In the genomic region with DNA sequence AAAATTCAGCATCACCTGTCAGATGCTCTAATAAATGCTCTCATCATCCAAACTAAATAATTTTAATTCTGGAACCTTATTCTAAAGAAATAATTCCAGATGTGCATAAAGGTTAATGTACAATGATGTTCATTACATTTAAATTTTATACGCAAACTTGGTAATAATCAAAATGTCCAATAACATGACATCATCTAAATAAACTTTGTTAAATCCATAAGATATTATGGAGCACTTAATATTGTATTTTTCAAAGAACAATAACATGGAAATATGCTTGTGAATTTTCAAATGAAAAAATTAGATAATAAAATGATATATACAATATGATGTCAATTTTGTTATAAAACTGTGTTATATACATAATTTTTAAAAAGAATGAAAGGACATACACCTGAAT, we compare ENCODE assay signal across 19 cellular contexts.
"Had no signal": no experiment of that assay in that cellular context is flagged by ENCODE, and none has a peak within 500 bp of the region (broad histone marks: within the 10 kb centered on the region; RNA-seq: fewer than 3 reads in every experiment).

No MANE protein-coding gene starts in this region.

- H3K27me3 ChIP-seq: esophagus squamous epithelium, right atrium auricular region had no signal

- H3K4me3 ChIP-seq: esophagus squamous epithelium, lung, right atrium auricular region, smooth muscle cell had no signal

- H3K9ac ChIP-seq: parathyroid adenoma had no signal

- H3K9me3 ChIP-seq: esophagus squamous epithelium had no signal

- FAIRE-seq: urothelium cell line had no signal

- H3K4me3 Mint-ChIP-seq: dendritic cell treated with granulocyte-macrophage colony-stimulating factor and Interleukin-4, amounts not matched to agents 40 ng/mL and 50 ng/mL, for 4 days; effector memory CD8-positive, alpha-beta T cell; immature natural killer cell; naive B cell; nephron; type B pancreatic cell had no signal

- H2AFZ ChIP-seq: parathyroid adenoma had no signal

- H3K27ac Mint-ChIP-seq: dendritic cell treated with granulocyte-macrophage colony-stimulating factor and Interleukin-4, amounts not matched to agents 40 ng/mL and 50 ng/mL, for 4 days; effector memory CD8-positive, alpha-beta T cell; nephron; type B pancreatic cell had no signal

- H3K27me3 Mint-ChIP-seq: dendritic cell treated with granulocyte-macrophage colony-stimulating factor and Interleukin-4, amounts not matched to agents 40 ng/mL and 50 ng/mL, for 4 days; effector memory CD8-positive, alpha-beta T cell; naive B cell; type B pancreatic cell had no signal

- H3K79me2 ChIP-seq: parathyroid adenoma had no signal

- H3K4me1 Mint-ChIP-seq: immature natural killer cell, naive B cell, nephron had no signal

- ATAC-seq: effector memory CD8-positive, alpha-beta T cell; left colon; left ventricle myocardium superior had no signal

- DNase-seq: effector memory CD8-positive, alpha-beta T cell; esophagus squamous epithelium; foreskin fibroblast; immature natural killer cell; left colon; left ventricle myocardium superior; mesenchymal stem cell; naive B cell; occipital lobe; stimulated activated CD4-positive, alpha-beta T cell treated with anti-CD3 and anti-CD28 coated beads, Interleukin-2, amount 100 ng/mL, for 48 hours; stimulated activated naive CD4-positive, alpha-beta T cell treated with Interleukin-2 at 50 U/mL for 16 hours had no signal

- H3K9me3 Mint-ChIP-seq: dendritic cell treated with granulocyte-macrophage colony-stimulating factor and Interleukin-4, amounts not matched to agents 40 ng/mL and 50 ng/mL, for 4 days; effector memory CD8-positive, alpha-beta T cell; immature natural killer cell had no signal

- H3K27ac ChIP-seq: esophagus squamous epithelium, parathyroid adenoma, right atrium auricular region had no signal

- H3K4me1 ChIP-seq: esophagus squamous epithelium, parathyroid adenoma, right atrium auricular region had no signal

- H3K4me2 ChIP-seq: smooth muscle cell had no signal
